ENCODE assay signal across 23 cellular contexts in genomic region chr13:112248909-112249592, GRCh38.
A peak's percentile ranks its signal among the peaks of the same experiment; 100 is the strongest.
DNase-seq lines count a peak whose midpoint lies in the region; ATAC-seq and TF ChIP-seq lines count a peak whose summit lies in the region.
"Had no signal": no experiment of that assay in that cellular context is flagged by ENCODE, and none has a peak within 500 bp of the region (broad histone marks: within the 10 kb centered on the region; RNA-seq: fewer than 3 reads in every experiment).

No MANE protein-coding gene starts in this region.

- H3K4me3 ChIP-seq in upper lobe of right lung (no peak overlapping the region), breast epithelium (no peak overlapping the region)
- H3K4me3 ChIP-seq: prostate gland, uterus had no signal

- peak; percentile 35 for DNase-seq in activated CD8-positive, alpha-beta memory T cell treated with anti-CD3 and anti-CD28 coated beads for 24 hours
- no peak for DNase-seq in activated CD8-positive, alpha-beta memory T cell treated with anti-CD3 and anti-CD28 coated beads, Interleukin-2, amount 50 U/mL, for 4 hours
- peak; percentile 97 for DNase-seq in NCI-H69 (lab: John Stamatoyannopoulos, UW)
- peak; percentile 50 for DNase-seq in islet precursor cell
- DNase-seq in upper lobe of right lung, result peak; percentile 42
- no peak for DNase-seq in activated naive CD4-positive, alpha-beta T cell treated with anti-CD3 and anti-CD28 coated beads, Interleukin-2, amount 50 U/mL, for 72 hours (ENCODE audit: low spot score in 2 of 2)
- DNase-seq in ACHN, result no peak
- DNase-seq in breast epithelium (ENCODE audit: low spot score in 2 of 2), result no peak
- DNase-seq: 8988T; activated CD4-positive, alpha-beta T cell treated with anti-CD3 and anti-CD28 coated beads for 4 hours; HCEC 1CT; kidney glomerular epithelial cell; MM.1S; NCI-H2171; stimulated activated CD4-positive, alpha-beta T cell treated with anti-CD3 and anti-CD28 coated beads, Interleukin-4, amount 100 ng/mL, for 4 hours; uterus had no signal

- no peaks in the 10 kb centered on the region for H3K9me3 Mint-ChIP-seq in activated naive CD4-positive, alpha-beta T cell treated with anti-CD3 and anti-CD28 coated beads, Interleukin-2, amount 50 U/mL, for 72 hours
- H3K9me3 Mint-ChIP-seq: mesothelial cell of epicardium, nephron had no signal

- in situ Hi-C loops in ACHN (cut with HindIII; ENCODE audit: low pct_ligation_motif_present, low pct_unique_long_range_greater_than_20kb, low sequenced_read_pairs), result no loop called here

- no peak overlapping the region for H3K27ac ChIP-seq in upper lobe of right lung
- no peak overlapping the region for H3K27ac ChIP-seq in breast epithelium
- H3K27ac ChIP-seq: epithelial cell of prostate, HL-60, prostate gland, RWPE1, uterus had no signal

- TF ChIP-seq CTCF in upper lobe of right lung (IDR thresholded peaks at IDR 0.05), result no peak
- TF ChIP-seq CTCF in breast epithelium (IDR thresholded peaks at IDR 0.05), result no peak

- H3K36me3 ChIP-seq in upper lobe of right lung (no peaks in the 10 kb centered on the region), breast epithelium (no peaks in the 10 kb centered on the region)
- H3K36me3 ChIP-seq: prostate gland, uterus had no signal

- H3K27ac Mint-ChIP-seq in activated naive CD4-positive, alpha-beta T cell treated with anti-CD3 and anti-CD28 coated beads, Interleukin-2, amount 50 U/mL, for 72 hours, result no peak overlapping the region
- H3K27ac Mint-ChIP-seq: IgD-negative memory B cell, mesothelial cell of epicardium, nephron had no signal

- H3K4me1 ChIP-seq in upper lobe of right lung, result no peaks in the 10 kb centered on the region
- no peaks in the 10 kb centered on the region for H3K4me1 ChIP-seq in breast epithelium
- H3K4me1 ChIP-seq: prostate gland, uterus had no signal

- intact Hi-C loops in upper lobe of right lung (cut with DNase I) (no loop called here), breast epithelium (cut with DNase I; ENCODE audit: low total_unique reads) (no loop called here)

- no peak for ATAC-seq in upper lobe of right lung
- no peak for ATAC-seq in activated naive CD4-positive, alpha-beta T cell treated with anti-CD3 and anti-CD28 coated beads, Interleukin-2, amount 50 U/mL, for 72 hours

- TF ChIP-seq POLR2A in breast epithelium (IDR thresholded peaks at IDR 0.05), result no peak

- no peaks in the 10 kb centered on the region for H3K36me3 Mint-ChIP-seq in activated naive CD4-positive, alpha-beta T cell treated with anti-CD3 and anti-CD28 coated beads, Interleukin-2, amount 50 U/mL, for 72 hours
- H3K36me3 Mint-ChIP-seq: IgD-negative memory B cell, mesothelial cell of epicardium had no signal

- H3K9me3 ChIP-seq in upper lobe of right lung (no peaks in the 10 kb centered on the region), breast epithelium (no peaks in the 10 kb centered on the region)
- H3K9me3 ChIP-seq: prostate gland, uterus had no signal

- H3K27me3 ChIP-seq in upper lobe of right lung, result peaks cover 13% of the 10 kb centered on the region
- peaks cover 0 to 49% of the 10 kb centered on the region in 2 donors for H3K27me3 ChIP-seq in breast epithelium
- H3K27me3 ChIP-seq: uterus had no signal

Comparison
In these comparisons a context has a peak if more than half of its experiments do, and no peak if none do; other contexts are left out.
1. DNase-seq: peak in activated CD8-positive, alpha-beta memory T cell treated with anti-CD3 and anti-CD28 coated beads for 24 hours (single experiment), NCI-H69 (single experiment), islet precursor cell (single experiment) and upper lobe of right lung (single experiment); none in activated CD8-positive, alpha-beta memory T cell treated with anti-CD3 and anti-CD28 coated beads, Interleukin-2, amount 50 U/mL, for 4 hours (single experiment), activated naive CD4-positive, alpha-beta T cell treated with anti-CD3 and anti-CD28 coated beads, Interleukin-2, amount 50 U/mL, for 72 hours (0 of 2), ACHN (single experiment) and breast epithelium (0 of 2).